In the genomic region with DNA sequence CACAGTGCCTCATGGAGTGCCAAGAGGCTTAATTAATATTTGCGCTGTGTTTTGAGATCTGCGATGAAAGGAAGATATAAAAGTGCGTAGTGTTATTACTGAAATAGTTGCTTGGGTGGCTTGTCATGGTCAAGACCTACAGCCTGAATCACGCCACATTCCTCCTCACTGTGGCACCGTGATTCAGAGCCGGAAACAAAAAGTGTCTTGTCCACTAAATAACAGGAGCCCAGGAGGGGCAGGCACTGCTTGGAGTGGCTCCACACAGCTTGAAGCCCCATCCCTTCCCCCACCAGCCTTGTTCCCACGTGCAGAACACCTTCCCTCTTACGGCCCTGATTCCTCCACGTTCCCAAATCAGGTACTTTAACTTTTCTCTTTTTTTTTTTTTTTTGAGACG, we compare ENCODE assay signal across 19 cellular contexts. TPM values are rescaled to one million over a fixed set of nuclear protein-coding genes. Genes with fewer than 3 reads are reported as not detected.
"Had no signal": no experiment of that assay in that cellular context is flagged by ENCODE, and none has a peak within 500 bp of the region (broad histone marks: within the 10 kb centered on the region; RNA-seq: fewer than 3 reads in every experiment).

No MANE protein-coding gene starts in this region.

- ATAC-seq: activated CD8-positive, alpha-beta T cell treated with anti-CD3 and anti-CD28 coated beads, Interleukin-2, amount 10 ng/mL, durations not matched to agents 7 days and 5 days; activated T-cell treated with anti-CD3 and anti-CD28 coated beads, Interleukin-2, amount 50 U/mL, for 72 hours; stimulated activated effector memory CD8-positive, alpha-beta T cell treated with anti-CD3 and anti-CD28 coated beads, Interleukin-12 subunit alpha, Interleukin-12 subunit beta, amount 100 ng/mL, for 72 hours had no signal

- H3K4me1 Mint-ChIP-seq: activated naive CD8-positive, alpha-beta T cell treated with anti-CD3 and anti-CD28 coated beads for 36 hours had no signal

- H3K27ac ChIP-seq: epithelial cell of prostate, neutrophil, thoracic aorta, uterus had no signal

- DNase-seq: activated CD4-positive, alpha-beta T cell treated with anti-CD3 and anti-CD28 coated beads for 48 hours; activated CD8-positive, alpha-beta memory T cell treated with anti-CD3 and anti-CD28 coated beads, Interleukin-2, amount 50 U/mL, for 4 hours; activated CD8-positive, alpha-beta T cell treated with anti-CD3 and anti-CD28 coated beads, Interleukin-2, amount 10 ng/mL, durations not matched to agents 7 days and 5 days; activated gamma-delta T cell treated with Interleukin-2 at 50 U/mL for 16 hours; activated naive CD8-positive, alpha-beta T cell treated with anti-CD3 and anti-CD28 coated beads for 36 hours; activated T-cell treated with anti-CD3 and anti-CD28 coated beads, Interleukin-2, amount 50 U/mL, for 72 hours; amygdala; cerebellar nuclear complex; effector CD8-positive, alpha-beta T cell; foreskin melanocyte; head of caudate nucleus; T-helper 1 cell; uterus had no signal

- H3K36me3 Mint-ChIP-seq: activated naive CD8-positive, alpha-beta T cell treated with anti-CD3 and anti-CD28 coated beads for 36 hours; stimulated activated effector memory CD8-positive, alpha-beta T cell treated with anti-CD3 and anti-CD28 coated beads, Interleukin-12 subunit alpha, Interleukin-12 subunit beta, amount 100 ng/mL, for 72 hours had no signal

- H3K9me3 Mint-ChIP-seq: activated naive CD8-positive, alpha-beta T cell treated with anti-CD3 and anti-CD28 coated beads for 36 hours; activated T-cell treated with anti-CD3 and anti-CD28 coated beads, Interleukin-2, amount 50 U/mL, for 72 hours; stimulated activated effector memory CD8-positive, alpha-beta T cell treated with anti-CD3 and anti-CD28 coated beads, Interleukin-12 subunit alpha, Interleukin-12 subunit beta, amount 100 ng/mL, for 72 hours had no signal

- H3K9me3 ChIP-seq: neutrophil, thoracic aorta, uterus had no signal

- H3K4me3 ChIP-seq: thoracic aorta, uterus had no signal

- H3K4me1 ChIP-seq: uterus had no signal

- H3K27me3 ChIP-seq: uterus had no signal

- H3K27ac Mint-ChIP-seq: activated CD8-positive, alpha-beta T cell treated with anti-CD3 and anti-CD28 coated beads, Interleukin-2, amount 10 ng/mL, durations not matched to agents 7 days and 5 days; activated naive CD8-positive, alpha-beta T cell treated with anti-CD3 and anti-CD28 coated beads for 36 hours; activated T-cell treated with anti-CD3 and anti-CD28 coated beads, Interleukin-2, amount 50 U/mL, for 72 hours; stimulated activated effector memory CD8-positive, alpha-beta T cell treated with anti-CD3 and anti-CD28 coated beads, Interleukin-12 subunit alpha, Interleukin-12 subunit beta, amount 100 ng/mL, for 72 hours had no signal

- H3K4me3 Mint-ChIP-seq: activated CD8-positive, alpha-beta T cell treated with anti-CD3 and anti-CD28 coated beads, Interleukin-2, amount 10 ng/mL, durations not matched to agents 7 days and 5 days; activated naive CD8-positive, alpha-beta T cell treated with anti-CD3 and anti-CD28 coated beads for 36 hours; activated T-cell treated with anti-CD3 and anti-CD28 coated beads, Interleukin-2, amount 50 U/mL, for 72 hours; stimulated activated effector memory CD8-positive, alpha-beta T cell treated with anti-CD3 and anti-CD28 coated beads, Interleukin-12 subunit alpha, Interleukin-12 subunit beta, amount 100 ng/mL, for 72 hours had no signal

- H3K36me3 ChIP-seq: neutrophil, thoracic aorta, uterus had no signal

RNA-seq across cellular contexts. Expression of a gene that starts 1.2 kb away (rescaled TPM):
- total RNA-seq: activated CD8-positive, alpha-beta T cell treated with anti-CD3 and anti-CD28 coated beads, Interleukin-2, amount 10 ng/mL, durations not matched to agents 7 days and 5 days; activated naive CD8-positive, alpha-beta T cell treated with anti-CD3 and anti-CD28 coated beads for 36 hours; activated T-cell treated with anti-CD3 and anti-CD28 coated beads, Interleukin-2, amount 50 U/mL, for 72 hours had no signal

RNA-seq across cellular contexts. Expression of a gene that starts 19.6 kb away (rescaled TPM):
- total RNA-seq: activated CD8-positive, alpha-beta T cell treated with anti-CD3 and anti-CD28 coated beads, Interleukin-2, amount 10 ng/mL, durations not matched to agents 7 days and 5 days; activated naive CD8-positive, alpha-beta T cell treated with anti-CD3 and anti-CD28 coated beads for 36 hours; activated T-cell treated with anti-CD3 and anti-CD28 coated beads, Interleukin-2, amount 50 U/mL, for 72 hours; fibroblast of lung; lung microvascular endothelial cell; thoracic aorta had no signal
- polyA plus RNA-seq: fibroblast of lung had no signal
